ENCODE assay signal across 23 cellular contexts in the genomic region with DNA sequence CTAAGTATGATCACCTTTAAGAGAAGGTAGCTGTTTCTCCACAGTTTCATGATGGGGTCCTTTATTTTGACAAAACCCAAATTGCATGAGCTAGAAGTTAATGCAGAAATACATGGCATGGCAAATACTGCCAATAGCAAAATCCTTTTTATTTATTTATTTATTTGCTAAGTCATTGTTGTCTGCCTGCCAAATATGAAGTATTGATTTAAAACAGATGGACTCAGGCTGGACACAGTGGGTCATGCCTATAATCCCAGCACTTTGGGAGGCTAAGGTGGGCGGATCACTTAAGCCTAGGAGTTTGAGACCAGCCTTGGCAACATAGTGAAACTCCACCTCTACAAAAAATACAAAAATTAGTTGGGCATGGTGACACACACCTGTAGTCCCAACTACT. TPM values are rescaled to one million over a fixed set of nuclear protein-coding genes. Genes with fewer than 3 reads are reported as not detected.
"Had no signal": no experiment of that assay in that cellular context is flagged by ENCODE, and none has a peak within 500 bp of the region (broad histone marks: within the 10 kb centered on the region; RNA-seq: fewer than 3 reads in every experiment).

No MANE protein-coding gene starts in this region.

- H3K4me3 ChIP-seq: colonic mucosa, esophagus muscularis mucosa, gastroesophageal sphincter, heart right ventricle, lung, tibial nerve, vagina had no signal

- H3K4me1 Mint-ChIP-seq: activated B cell treated with CpG ODN at 0.5 μM for 24 hours; activated CD4-positive, alpha-beta T cell treated with anti-CD3 and anti-CD28 coated beads, Interleukin-2, amount 10 ng/mL, durations not matched to agents 7 days and 5 days; activated naive CD8-positive, alpha-beta T cell treated with anti-CD3 and anti-CD28 coated beads for 36 hours; mesothelial cell of epicardium had no signal

- ATAC-seq: gastroesophageal sphincter, heart right ventricle, left colon, right cardiac atrium had no signal

- H3K4me1 ChIP-seq: colonic mucosa, tibial nerve, vagina had no signal

- H3K36me3 ChIP-seq: colonic mucosa had no signal

- H3K9me3 ChIP-seq: colonic mucosa, esophagus muscularis mucosa, gastroesophageal sphincter, heart right ventricle, tibial nerve, vagina had no signal

- H3K9me3 Mint-ChIP-seq: activated B cell treated with CpG ODN at 0.5 μM for 24 hours; activated CD4-positive, alpha-beta T cell treated with anti-CD3 and anti-CD28 coated beads, Interleukin-2, amount 10 ng/mL, durations not matched to agents 7 days and 5 days; activated naive CD8-positive, alpha-beta T cell treated with anti-CD3 and anti-CD28 coated beads for 36 hours; activated T-helper 1 cell treated with anti-CD3 and anti-CD28 coated beads, Interleukin-12 subunit alpha, Interleukin-12 subunit beta, Interleukin-2, Interleukin-4 antibody, amounts not matched to agents 30 ng/mL and 10 ng/mL and 1 ng/mL, durations not matched to agents 14 hours and 24 hours and 36 hours; brain; mesothelial cell of epicardium had no signal

- H3K27ac ChIP-seq: colonic mucosa, esophagus muscularis mucosa, gastroesophageal sphincter, heart right ventricle, tibial nerve, vagina had no signal

- DNase-seq: activated B cell treated with CpG ODN at 0.5 μM for 24 hours; activated CD4-positive, alpha-beta T cell treated with anti-CD3 and anti-CD28 coated beads, Interleukin-2, amount 10 ng/mL, durations not matched to agents 7 days and 5 days; activated naive CD8-positive, alpha-beta T cell treated with anti-CD3 and anti-CD28 coated beads for 36 hours; central memory CD4-positive, alpha-beta T cell; colonic mucosa; heart right ventricle; left colon; right cardiac atrium; small intestine; stimulated activated CD4-positive, alpha-beta T cell treated with anti-CD3 and anti-CD28 coated beads, Interleukin-4, amount 100 ng/mL, for 24 hours; stimulated activated naive CD4-positive, alpha-beta T cell; substantia nigra had no signal

- H3K27ac Mint-ChIP-seq: activated B cell treated with CpG ODN at 0.5 μM for 24 hours; activated CD4-positive, alpha-beta T cell treated with anti-CD3 and anti-CD28 coated beads, Interleukin-2, amount 10 ng/mL, durations not matched to agents 7 days and 5 days; activated naive CD8-positive, alpha-beta T cell treated with anti-CD3 and anti-CD28 coated beads for 36 hours; activated T-helper 1 cell treated with anti-CD3 and anti-CD28 coated beads, Interleukin-12 subunit alpha, Interleukin-12 subunit beta, Interleukin-2, Interleukin-4 antibody, amounts not matched to agents 30 ng/mL and 10 ng/mL and 1 ng/mL, durations not matched to agents 14 hours and 24 hours and 36 hours; brain; mesothelial cell of epicardium; progenitor cell of endocrine pancreas had no signal

- H3K4me3 Mint-ChIP-seq: activated B cell treated with CpG ODN at 0.5 μM for 24 hours; activated CD4-positive, alpha-beta T cell treated with anti-CD3 and anti-CD28 coated beads, Interleukin-2, amount 10 ng/mL, durations not matched to agents 7 days and 5 days; activated naive CD8-positive, alpha-beta T cell treated with anti-CD3 and anti-CD28 coated beads for 36 hours; activated T-helper 1 cell treated with anti-CD3 and anti-CD28 coated beads, Interleukin-12 subunit alpha, Interleukin-12 subunit beta, Interleukin-2, Interleukin-4 antibody, amounts not matched to agents 30 ng/mL and 10 ng/mL and 1 ng/mL, durations not matched to agents 14 hours and 24 hours and 36 hours; brain; mesothelial cell of epicardium had no signal

- H3K27me3 Mint-ChIP-seq: activated B cell treated with CpG ODN at 0.5 μM for 24 hours; activated CD4-positive, alpha-beta T cell treated with anti-CD3 and anti-CD28 coated beads, Interleukin-2, amount 10 ng/mL, durations not matched to agents 7 days and 5 days; activated naive CD8-positive, alpha-beta T cell treated with anti-CD3 and anti-CD28 coated beads for 36 hours; brain; progenitor cell of endocrine pancreas had no signal

- H3K27me3 ChIP-seq: colonic mucosa, esophagus muscularis mucosa, gastroesophageal sphincter, heart right ventricle, tibial nerve, vagina had no signal

RNA-seq across cellular contexts. Expression of a gene that starts 52.4 kb away (rescaled TPM):
- total RNA-seq: activated T-helper 1 cell treated with anti-CD3 and anti-CD28 coated beads, Interleukin-12 subunit alpha, Interleukin-12 subunit beta, Interleukin-2, Interleukin-4 antibody, amounts not matched to agents 30 ng/mL and 10 ng/mL and 1 ng/mL, durations not matched to agents 14 hours and 24 hours and 36 hours; myocyte; tibial nerve had no signal
- polyA plus RNA-seq: neural cell had no signal
